In genomic region chr17:7716901-7717755, GRCh38 we compare ENCODE assay signal across 8 cellular contexts. TPM values are rescaled to one million over a fixed set of nuclear protein-coding genes. Genes with fewer than 3 reads are reported as not detected.
DNase-seq lines count a peak whose midpoint lies in the region; ATAC-seq and TF ChIP-seq lines count a peak whose summit lies in the region.

A gene with protein sequence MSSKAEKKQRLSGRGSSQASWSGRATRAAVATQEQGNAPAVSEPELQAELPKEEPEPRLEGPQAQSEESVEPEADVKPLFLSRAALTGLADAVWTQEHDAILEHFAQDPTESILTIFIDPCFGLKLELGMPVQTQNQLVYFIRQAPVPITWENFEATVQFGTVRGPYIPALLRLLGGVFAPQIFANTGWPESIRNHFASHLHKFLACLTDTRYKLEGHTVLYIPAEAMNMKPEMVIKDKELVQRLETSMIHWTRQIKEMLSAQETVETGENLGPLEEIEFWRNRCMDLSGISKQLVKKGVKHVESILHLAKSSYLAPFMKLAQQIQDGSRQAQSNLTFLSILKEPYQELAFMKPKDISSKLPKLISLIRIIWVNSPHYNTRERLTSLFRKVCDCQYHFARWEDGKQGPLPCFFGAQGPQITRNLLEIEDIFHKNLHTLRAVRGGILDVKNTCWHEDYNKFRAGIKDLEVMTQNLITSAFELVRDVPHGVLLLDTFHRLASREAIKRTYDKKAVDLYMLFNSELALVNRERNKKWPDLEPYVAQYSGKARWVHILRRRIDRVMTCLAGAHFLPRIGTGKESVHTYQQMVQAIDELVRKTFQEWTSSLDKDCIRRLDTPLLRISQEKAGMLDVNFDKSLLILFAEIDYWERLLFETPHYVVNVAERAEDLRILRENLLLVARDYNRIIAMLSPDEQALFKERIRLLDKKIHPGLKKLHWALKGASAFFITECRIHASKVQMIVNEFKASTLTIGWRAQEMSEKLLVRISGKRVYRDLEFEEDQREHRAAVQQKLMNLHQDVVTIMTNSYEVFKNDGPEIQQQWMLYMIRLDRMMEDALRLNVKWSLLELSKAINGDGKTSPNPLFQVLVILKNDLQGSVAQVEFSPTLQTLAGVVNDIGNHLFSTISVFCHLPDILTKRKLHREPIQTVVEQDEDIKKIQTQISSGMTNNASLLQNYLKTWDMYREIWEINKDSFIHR (N-terminal part only) (plus strand): TSS chr17:7717744. CDS start chr17:7719735, 1,991 bp downstream.

- peaks cover 75% of the 10 kb centered on the region for H3K27me3 Mint-ChIP-seq in activated T-helper 2 cell treated with anti-CD3 and anti-CD28 coated beads, Interferon-gamma antibody, Interleukin-2, Interleukin-4, amounts not matched to agents 10 μg/mL and 5 μg/mL and 100 μg/mL, durations not matched to agents 14 hours and 24 hours and 36 hours (ENCODE audit: low read depth)
- peaks cover 58 to 98% (median 98%) of the 10 kb centered on the region in 3 donors for H3K27me3 Mint-ChIP-seq in naive B cell

- no peaks in the 10 kb centered on the region for H3K36me3 Mint-ChIP-seq in activated T-helper 2 cell treated with anti-CD3 and anti-CD28 coated beads, Interferon-gamma antibody, Interleukin-2, Interleukin-4, amounts not matched to agents 10 μg/mL and 5 μg/mL and 100 μg/mL, durations not matched to agents 14 hours and 24 hours and 36 hours (ENCODE audit: low read depth)
- H3K36me3 Mint-ChIP-seq in naive B cell: no peaks in the 10 kb centered on the region

- no peak for TF ChIP-seq EP300 in suprapubic skin (IDR thresholded peaks at IDR 0.05)

- no peaks in the 10 kb centered on the region for H3K9me3 Mint-ChIP-seq in activated T-helper 2 cell treated with anti-CD3 and anti-CD28 coated beads, Interferon-gamma antibody, Interleukin-2, Interleukin-4, amounts not matched to agents 10 μg/mL and 5 μg/mL and 100 μg/mL, durations not matched to agents 14 hours and 24 hours and 36 hours
- H3K9me3 Mint-ChIP-seq in naive B cell: no peaks in the 10 kb centered on the region

- peaks cover 14% of the 10 kb centered on the region for H3K4me1 Mint-ChIP-seq in activated T-helper 2 cell treated with anti-CD3 and anti-CD28 coated beads, Interferon-gamma antibody, Interleukin-2, Interleukin-4, amounts not matched to agents 10 μg/mL and 5 μg/mL and 100 μg/mL, durations not matched to agents 14 hours and 24 hours and 36 hours (ENCODE audit: low read depth)
- H3K4me1 Mint-ChIP-seq in naive B cell: peaks cover 16 to 26% (median 23%) of the 10 kb centered on the region in 3 donors

- peak; percentile 43 for TF ChIP-seq CTCF in fibroblast of the aortic adventitia (IDR thresholded peaks at IDR 0.05; ENCODE audit: insufficient read depth, low read length)
- peak in 1 of 2 donors; percentile 43 for TF ChIP-seq CTCF in suprapubic skin (IDR thresholded peaks at IDR 0.05)

- no peaks in the 10 kb centered on the region for H3K36me3 ChIP-seq in suprapubic skin

- WGBS in suprapubic skin: 1% methylated on average over 30 of the region's 64 CpGs

- intact Hi-C loops in activated T-helper 2 cell treated with anti-CD3 and anti-CD28 coated beads, Interferon-gamma antibody, Interleukin-2, Interleukin-4, amounts not matched to agents 10 μg/mL and 5 μg/mL and 100 μg/mL, durations not matched to agents 14 hours and 24 hours and 36 hours (cut with micrococcal nuclease): no loop called here

- H3K27ac Mint-ChIP-seq in activated T-helper 2 cell treated with anti-CD3 and anti-CD28 coated beads, Interferon-gamma antibody, Interleukin-2, Interleukin-4, amounts not matched to agents 10 μg/mL and 5 μg/mL and 100 μg/mL, durations not matched to agents 14 hours and 24 hours and 36 hours: no peak within 1 kb of the TSS
- peak within 1 kb of the TSS in 1 of 6 donors; percentile 91 for H3K27ac Mint-ChIP-seq in naive B cell

- ATAC-seq in naive B cell (ENCODE audit: low read depth in 2 of 2) (peak; percentile 55 to 61), HG03175 (IDR thresholded peaks at IDR 0.05; ENCODE audit: unreplicated experiment) (no peak)

- H3K9me3 ChIP-seq in suprapubic skin: no peaks in the 10 kb centered on the region

- no peak within 1 kb of the TSS for H3K27ac ChIP-seq in suprapubic skin

- peak within 1 kb of the TSS; percentile 77 for H3K4me3 Mint-ChIP-seq in activated T-helper 2 cell treated with anti-CD3 and anti-CD28 coated beads, Interferon-gamma antibody, Interleukin-2, Interleukin-4, amounts not matched to agents 10 μg/mL and 5 μg/mL and 100 μg/mL, durations not matched to agents 14 hours and 24 hours and 36 hours (ENCODE audit: low read depth)
- peak within 1 kb of the TSS; percentile 31 to 89 (median 77) for H3K4me3 Mint-ChIP-seq in naive B cell

- H3K27me3 ChIP-seq in suprapubic skin: peaks cover 43% of the 10 kb centered on the region

- peak within 1 kb of the TSS; percentile 72 for H3K4me3 ChIP-seq in fibroblast of the aortic adventitia (ENCODE audit: low read depth, low read length)
- H3K4me3 ChIP-seq in suprapubic skin: peak within 1 kb of the TSS; percentile 54

- no peak for TF ChIP-seq POLR2A in suprapubic skin (IDR thresholded peaks at IDR 0.05)

- H3K4me1 ChIP-seq in suprapubic skin: peaks cover 24% of the 10 kb centered on the region

- DNase-seq in C1 segment of cervical spinal cord (lab: John Stamatoyannopoulos, UW): peak in 13 of 14 donors; percentile 24 to 78 (median 59)
- peak; percentile 83 for DNase-seq in HCEC 1CT
- peak; percentile 56 for DNase-seq in NCI-H524 treated with DMSO at 0.1 percent for 48 hours (lab: John Stamatoyannopoulos, UW)
- DNase-seq in activated T-helper 2 cell treated with anti-CD3 and anti-CD28 coated beads, Interferon-gamma antibody, Interleukin-2, Interleukin-4, amounts not matched to agents 10 μg/mL and 5 μg/mL and 100 μg/mL, durations not matched to agents 14 hours and 24 hours and 36 hours (ENCODE audit: low spot score): peak; percentile 28
- DNase-seq in fibroblast of the aortic adventitia (ENCODE audit: low read depth): peak; percentile 91
- peak; percentile 21 for DNase-seq in naive B cell
- DNase-seq in suprapubic skin (ENCODE audit: low spot score in 2 of 2): peak in 1 of 2 donors; percentile 80

RNA-seq across cellular contexts. Expression of the gene that starts here (rescaled TPM):
- total RNA-seq in activated T-helper 2 cell treated with anti-CD3 and anti-CD28 coated beads, Interferon-gamma antibody, Interleukin-2, Interleukin-4, amounts not matched to agents 10 μg/mL and 5 μg/mL and 100 μg/mL, durations not matched to agents 14 hours and 24 hours and 36 hours: not detected in 2 replicates
- total RNA-seq in fibroblast of the aortic adventitia (ENCODE audit: low replicate concordance): under 0.01 TPM in 1 of 2 replicates, not detected in the other
- polyA plus RNA-seq in naive B cell (ENCODE audit: low read depth in 6 of 6): not detected
- under 1 TPM in 2 of 4 donors, not detected in 2; 0.08 to 0.19 TPM for total RNA-seq in suprapubic skin

Comparison
In these comparisons a context has a peak if more than half of its experiments do, and no peak if none do; other contexts are left out.
1. Peak in DNase-seq in activated T-helper 2 cell treated with anti-CD3 and anti-CD28 coated beads, Interferon-gamma antibody, Interleukin-2, Interleukin-4, amounts not matched to agents 10 μg/mL and 5 μg/mL and 100 μg/mL, durations not matched to agents 14 hours and 24 hours and 36 hours; RNA of the gene not detected or under 1 TPM.
2. Peak in DNase-seq and H3K4me3 ChIP-seq in fibroblast of the aortic adventitia; RNA of the gene not detected or under 1 TPM.
3. Peak in DNase-seq and ATAC-seq in naive B cell; RNA of the gene not detected or under 1 TPM.